9 cellular contexts compared by ENCODE assay signal in genomic region chr1:112957133-112957812, GRCh38. TPM values are rescaled to one million over a fixed set of nuclear protein-coding genes. Genes with fewer than 3 reads are reported as not detected.
DNase-seq lines count a peak whose midpoint lies in the region; TF ChIP-seq lines count a peak whose summit lies in the region.
"Had no signal": no experiment of that assay in that cellular context is flagged by ENCODE, and none has a peak within 500 bp of the region (broad histone marks: within the 10 kb centered on the region; RNA-seq: fewer than 3 reads in every experiment).

No MANE protein-coding gene starts in this region.

- H3K36me3 Mint-ChIP-seq in T-helper 1 cell treated with Interleukin-12 subunit alpha and Interleukin-12 subunit beta and Interleukin-4 antibody, amounts not matched to agents 30 μg/mL and 1 μg/mL, for 36 hours (ENCODE audit: low read depth): peaks cover 19% of the 10 kb centered on the region

- H3K36me3 ChIP-seq in GM23248 (ENCODE audit: low read depth): peaks cover 15% of the 10 kb centered on the region
- H3K36me3 ChIP-seq in brain microvascular endothelial cell (replicated peaks): peaks cover 14% of the 10 kb centered on the region
- H3K36me3 ChIP-seq: thyroid gland had no signal

- no peaks in the 10 kb centered on the region for H4K20me1 ChIP-seq in GM23248 (ENCODE audit: insufficient read depth)

- H3K27ac Mint-ChIP-seq in T-helper 1 cell treated with Interleukin-12 subunit alpha and Interleukin-12 subunit beta and Interleukin-4 antibody, amounts not matched to agents 30 μg/mL and 1 μg/mL, for 36 hours: peak overlapping the region; percentile 87

- peak overlapping the region; percentile 89 for H3K4me3 Mint-ChIP-seq in T-helper 1 cell treated with Interleukin-12 subunit alpha and Interleukin-12 subunit beta and Interleukin-4 antibody, amounts not matched to agents 30 μg/mL and 1 μg/mL, for 36 hours

- peak overlapping the region; percentile 97 for H3K9ac ChIP-seq in GM23248

- peak overlapping the region; percentile 98 for H3K4me3 ChIP-seq in GM23248
- H3K4me3 ChIP-seq in brain microvascular endothelial cell (ENCODE audit: low read depth, low read length): peak overlapping the region; percentile 92

- H3K4me1 Mint-ChIP-seq in T-helper 1 cell treated with Interleukin-12 subunit alpha and Interleukin-12 subunit beta and Interleukin-4 antibody, amounts not matched to agents 30 μg/mL and 1 μg/mL, for 36 hours (ENCODE audit: low read depth): peaks cover 43% of the 10 kb centered on the region

- WGBS in GM23248 (ENCODE audit: low coverage in 1 of 2, low lambda C conversion rate in 2 of 2, missing lambda C conversion rate in 2 of 2), 2 experiments: 0 to 3% methylated on average over 11 of the region's 11 CpGs

- peaks cover 98% of the 10 kb centered on the region for H3K79me2 ChIP-seq in GM23248 (ENCODE audit: insufficient read depth)

- H3K9me3 ChIP-seq in GM23248 (ENCODE audit: low read depth): no peaks in the 10 kb centered on the region
- H3K9me3 ChIP-seq: thyroid gland had no signal

- H3K27me3 Mint-ChIP-seq in T-helper 1 cell treated with Interleukin-12 subunit alpha and Interleukin-12 subunit beta and Interleukin-4 antibody, amounts not matched to agents 30 μg/mL and 1 μg/mL, for 36 hours (ENCODE audit: low read depth): no peaks in the 10 kb centered on the region

- no peaks in the 10 kb centered on the region for H3K9me3 Mint-ChIP-seq in T-helper 1 cell treated with Interleukin-12 subunit alpha and Interleukin-12 subunit beta and Interleukin-4 antibody, amounts not matched to agents 30 μg/mL and 1 μg/mL, for 36 hours

- H3K27ac ChIP-seq in GM23248 (peak overlapping the region; percentile 96), brain microvascular endothelial cell (peak overlapping the region; percentile 82)

- peak overlapping the region; percentile 87 for H2AFZ ChIP-seq in GM23248

- no peak for TF ChIP-seq CTCF in brain microvascular endothelial cell (IDR thresholded peaks at IDR 0.05; ENCODE audit: low read depth, low read length, missing control alignments)

- DNase-seq in GM03348 (ENCODE audit: low spot score) (peak; percentile 91), GM23248 (peak; percentile 94), Kasumi-1 (lab: John Stamatoyannopoulos, UW) (peak; percentile 23 to 44), brain microvascular endothelial cell (peak; percentile 88), inferior parietal cortex (ENCODE audit: extremely low spot score) (peak; percentile 52), GOT3 (lab: John Stamatoyannopoulos, UW) (no peak)
- peak; percentile 58 for DNase-seq in stimulated activated CD4-positive, alpha-beta T cell treated with anti-CD3 and anti-CD28 coated beads, Interleukin-15, amount 100 ng/mL, for 24 hours

- H3K27me3 ChIP-seq in GM23248 (replicated peaks; ENCODE audit: insufficient read depth): no peaks in the 10 kb centered on the region
- H3K27me3 ChIP-seq in brain microvascular endothelial cell (replicated peaks): no peaks in the 10 kb centered on the region
- H3K27me3 ChIP-seq: thyroid gland had no signal

- no peaks in the 10 kb centered on the region for H3K9me2 ChIP-seq in GM23248 (ENCODE audit: insufficient read depth)

- peaks cover 30% of the 10 kb centered on the region for H3K4me1 ChIP-seq in GM23248 (ENCODE audit: insufficient read depth)

- in situ Hi-C loops in GM23248 (cut with MboI) (no loop called here), brain microvascular endothelial cell (cut with HindIII; ENCODE audit: low pct_ligation_motif_present, low sequenced_read_pairs) (no loop called here)

- peaks cover 19% of the 10 kb centered on the region for H3F3A ChIP-seq in GM23248 (ENCODE audit: insufficient read depth)

- peak overlapping the region; percentile 94 for H3K4me2 ChIP-seq in GM23248 (ENCODE audit: unreplicated experiment)

RNA-seq across cellular contexts. Expression of gene SLC16A1, which starts 1.3 kb away (rescaled TPM):
- total RNA-seq in GM23248 (2014; rRNA removed; shearing (Covaris generic)): 153 and 178 TPM in 2 replicates
- 97.5 and 99.9 TPM in 2 replicates for polyA plus RNA-seq in GM23248 (2016; fragmentation: Nextera tagmentation; extraction: Ambion mirVana)
